ENCODE assay signal across 1 cellular context in genomic region chr12:56593909-56594621, GRCh38.
A peak's percentile ranks its signal among the peaks of the same experiment; 100 is the strongest.
TF ChIP-seq lines count a peak whose summit lies in the region.

No MANE protein-coding gene starts in this region.

TF ChIP-seq in K562, 482 proteins besides CTCF, POLR2A, EP300 and RAD21 (continued from another document and continues in another):
- TF ChIP-seq, protein P1, sequence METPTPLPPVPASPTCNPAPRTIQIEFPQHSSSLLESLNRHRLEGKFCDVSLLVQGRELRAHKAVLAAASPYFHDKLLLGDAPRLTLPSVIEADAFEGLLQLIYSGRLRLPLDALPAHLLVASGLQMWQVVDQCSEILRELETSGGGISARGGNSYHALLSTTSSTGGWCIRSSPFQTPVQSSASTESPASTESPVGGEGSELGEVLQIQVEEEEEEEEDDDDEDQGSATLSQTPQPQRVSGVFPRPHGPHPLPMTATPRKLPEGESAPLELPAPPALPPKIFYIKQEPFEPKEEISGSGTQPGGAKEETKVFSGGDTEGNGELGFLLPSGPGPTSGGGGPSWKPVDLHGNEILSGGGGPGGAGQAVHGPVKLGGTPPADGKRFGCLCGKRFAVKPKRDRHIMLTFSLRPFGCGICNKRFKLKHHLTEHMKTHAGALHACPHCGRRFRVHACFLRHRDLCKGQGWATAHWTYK (CRISPR knock-in tag; IDR thresholded peaks at IDR 0.05) = 0 out of 2 replicates have a peak, but pooled peaks have one; percentile 30
- TF ChIP-seq, protein P2, sequence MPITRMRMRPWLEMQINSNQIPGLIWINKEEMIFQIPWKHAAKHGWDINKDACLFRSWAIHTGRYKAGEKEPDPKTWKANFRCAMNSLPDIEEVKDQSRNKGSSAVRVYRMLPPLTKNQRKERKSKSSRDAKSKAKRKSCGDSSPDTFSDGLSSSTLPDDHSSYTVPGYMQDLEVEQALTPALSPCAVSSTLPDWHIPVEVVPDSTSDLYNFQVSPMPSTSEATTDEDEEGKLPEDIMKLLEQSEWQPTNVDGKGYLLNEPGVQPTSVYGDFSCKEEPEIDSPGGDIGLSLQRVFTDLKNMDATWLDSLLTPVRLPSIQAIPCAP (CRISPR knock-in tag; IDR thresholded peaks at IDR 0.05; ENCODE audit: borderline replicate concordance) = no peak
- TF ChIP-seq RUNX1 (IDR thresholded peaks at IDR 0.05; ENCODE audit: low read depth) (no peak), SP2 (IDR thresholded peaks at IDR 0.05; ENCODE audit: extremely low read depth, low read depth, low read length, poor library complexity, severe bottlenecking) (no peak), MAX (CRISPR knock-in tag; IDR thresholded peaks at IDR 0.05) (0 out of 2 replicates have a peak, but pooled peaks have one; percentile 15), POLR2AphosphoS2 (IDR thresholded peaks at IDR 0.05; ENCODE audit: low read length) (no peak), RBM14 (IDR thresholded peaks at IDR 0.05; ENCODE audit: borderline replicate concordance, insufficient read depth, low read depth, low read length) (no peak), ZEB2 (IDR thresholded peaks at IDR 0.05) (no peak), ZNF239 (CRISPR knock-in tag; IDR thresholded peaks at IDR 0.05) (no peak), CREB1 (IDR thresholded peaks at IDR 0.05) (no peak), CREB1 (CRISPR knock-in tag; IDR thresholded peaks at IDR 0.05) (0 out of 2 replicates have a peak, but pooled peaks have one; percentile 29), MEF2A (IDR thresholded peaks at IDR 0.05; ENCODE audit: control insufficient read depth, low read depth, low read length) (no peak), MYNN (IDR thresholded peaks at IDR 0.05) (no peak), MYNN (CRISPR knock-in tag; IDR thresholded peaks at IDR 0.05) (no peak), ATF1 (CRISPR knock-in tag; IDR thresholded peaks at IDR 0.05) (no peak), ATF1 (tag; IDR thresholded peaks at IDR 0.05) (0 out of 2 replicates have a peak, but pooled peaks have one; percentile 27), E2F3 (CRISPR knock-in tag; IDR thresholded peaks at IDR 0.05) (no peak), FOXJ3 (CRISPR knock-in tag; IDR thresholded peaks at IDR 0.05) (no peak), HNRNPUL1 (IDR thresholded peaks at IDR 0.05; ENCODE audit: low read length) (no peak), MTA2 (IDR thresholded peaks at IDR 0.05; ENCODE audit: low read depth) (no peak), HDAC1 (IDR thresholded peaks at IDR 0.05) (no peak), ZFX (CRISPR knock-in tag; IDR thresholded peaks at IDR 0.05) (peak; percentile 34; the same call in 1 of the 2 replicates), STAG1 (CRISPR knock-in tag; IDR thresholded peaks at IDR 0.05; ENCODE audit: borderline replicate concordance) (peak; percentile 54; the same call in 1 of the 2 replicates), BRD4 (IDR thresholded peaks at IDR 0.05) (no peak), NRF1 (conservative IDR thresholded peaks at IDR 0.05 in 1 of 2, IDR thresholded peaks at IDR 0.05 in 1 of 2) (peak; percentile 33 to 50; a peak in 3 of 4 replicates), NEUROD1 (IDR thresholded peaks at IDR 0.05; ENCODE audit: borderline replicate concordance, low read depth, low read length, partially characterized antibody) (no peak), ZBTB5 (IDR thresholded peaks at IDR 0.05) (no peak), NR2C1 (IDR thresholded peaks at IDR 0.05) (no peak), NR2C1 (tag; IDR thresholded peaks at IDR 0.05) (no peak), TEAD1 (CRISPR knock-in tag; IDR thresholded peaks at IDR 0.05) (peak in 1 of 2 experiments; percentile 92; a peak in 2 of 4 replicates), U2AF1 (optimal IDR thresholded peaks at IDR 0.05; ENCODE audit: low read depth, low read length) (no peak), HIVEP1 (CRISPR knock-in tag; IDR thresholded peaks at IDR 0.05) (no peak), HMG20B (CRISPR knock-in tag; IDR thresholded peaks at IDR 0.05) (no peak), ZNF197 (CRISPR knock-in tag; IDR thresholded peaks at IDR 0.05; ENCODE audit: low read depth) (no peak), TARDBP (IDR thresholded peaks at IDR 0.05) (no peak), MEIS2 (IDR thresholded peaks at IDR 0.05; ENCODE audit: partially characterized antibody) (peak; percentile 73), MEF2D (tag; conservative IDR thresholded peaks at IDR 0.05; ENCODE audit: low read depth) (no peak), NR0B1 (IDR thresholded peaks at IDR 0.05; ENCODE audit: partially characterized antibody) (no peak), XRCC5 (IDR thresholded peaks at IDR 0.05; ENCODE audit: low read depth, low read length) (no peak), HNRNPL (IDR thresholded peaks at IDR 0.05; ENCODE audit: low read depth, low read length) (no peak), MCM3 (IDR thresholded peaks at IDR 0.05) (no peak), ZNF41 (CRISPR knock-in tag; conservative IDR thresholded peaks at IDR 0.05) (no peak), TEAD4 (IDR thresholded peaks at IDR 0.05; ENCODE audit: low read length) (peak; percentile 29; the same call in 1 of the 2 replicates), TEAD4 (CRISPR knock-in tag; IDR thresholded peaks at IDR 0.05; ENCODE audit: borderline replicate concordance) (no peak), FOSL1 (tag; conservative IDR thresholded peaks at IDR 0.05) (0 out of 2 replicates have a peak, but pooled peaks have one; percentile 15), RBM39 (optimal IDR thresholded peaks at IDR 0.05; ENCODE audit: low read depth, low read length) (no peak), CEBPG (CRISPR knock-in tag; IDR thresholded peaks at IDR 0.05) (no peak), CEBPG (tag; conservative IDR thresholded peaks at IDR 0.05 in 1 of 2, IDR thresholded peaks at IDR 0.05 in 1 of 2) (no peak), CREM (IDR thresholded peaks at IDR 0.05; ENCODE audit: low read depth) (peak; percentile 21; the same call in 1 of the 2 replicates), ESRRA (IDR thresholded peaks at IDR 0.05; ENCODE audit: borderline replicate concordance, low read depth) (no peak), CTCFL (IDR thresholded peaks at IDR 0.05; ENCODE audit: borderline replicate concordance, insufficient read depth, low read depth, low read length, poor library complexity, severe bottlenecking) (no peak), RBM25 (IDR thresholded peaks at IDR 0.05; ENCODE audit: low read depth, low read length, severe bottlenecking) (no peak), JUN (IDR thresholded peaks at IDR 0.05; ENCODE audit: borderline replicate concordance, low read depth, low read length) (0 out of 2 replicates have a peak, but pooled peaks have one; percentile 16), JUN (CRISPR knock-in tag; IDR thresholded peaks at IDR 0.05; ENCODE audit: borderline replicate concordance) (no peak), ILK (tag; IDR thresholded peaks at IDR 0.05; ENCODE audit: borderline replicate concordance, low read depth) (no peak), MBD2 (IDR thresholded peaks at IDR 0.05; ENCODE audit: borderline replicate concordance, low read depth) (no peak), SMC3 (conservative IDR thresholded peaks at IDR 0.05; ENCODE audit: insufficient read depth, low read depth, low read length) (peak; percentile 82), YBX1 (IDR thresholded peaks at IDR 0.05) (no peak)
- TF ChIP-seq, protein P3, sequence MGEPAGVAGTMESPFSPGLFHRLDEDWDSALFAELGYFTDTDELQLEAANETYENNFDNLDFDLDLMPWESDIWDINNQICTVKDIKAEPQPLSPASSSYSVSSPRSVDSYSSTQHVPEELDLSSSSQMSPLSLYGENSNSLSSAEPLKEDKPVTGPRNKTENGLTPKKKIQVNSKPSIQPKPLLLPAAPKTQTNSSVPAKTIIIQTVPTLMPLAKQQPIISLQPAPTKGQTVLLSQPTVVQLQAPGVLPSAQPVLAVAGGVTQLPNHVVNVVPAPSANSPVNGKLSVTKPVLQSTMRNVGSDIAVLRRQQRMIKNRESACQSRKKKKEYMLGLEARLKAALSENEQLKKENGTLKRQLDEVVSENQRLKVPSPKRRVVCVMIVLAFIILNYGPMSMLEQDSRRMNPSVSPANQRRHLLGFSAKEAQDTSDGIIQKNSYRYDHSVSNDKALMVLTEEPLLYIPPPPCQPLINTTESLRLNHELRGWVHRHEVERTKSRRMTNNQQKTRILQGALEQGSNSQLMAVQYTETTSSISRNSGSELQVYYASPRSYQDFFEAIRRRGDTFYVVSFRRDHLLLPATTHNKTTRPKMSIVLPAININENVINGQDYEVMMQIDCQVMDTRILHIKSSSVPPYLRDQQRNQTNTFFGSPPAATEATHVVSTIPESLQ (CRISPR knock-in tag; IDR thresholded peaks at IDR 0.05) = no peak
- TF ChIP-seq, protein P4, sequence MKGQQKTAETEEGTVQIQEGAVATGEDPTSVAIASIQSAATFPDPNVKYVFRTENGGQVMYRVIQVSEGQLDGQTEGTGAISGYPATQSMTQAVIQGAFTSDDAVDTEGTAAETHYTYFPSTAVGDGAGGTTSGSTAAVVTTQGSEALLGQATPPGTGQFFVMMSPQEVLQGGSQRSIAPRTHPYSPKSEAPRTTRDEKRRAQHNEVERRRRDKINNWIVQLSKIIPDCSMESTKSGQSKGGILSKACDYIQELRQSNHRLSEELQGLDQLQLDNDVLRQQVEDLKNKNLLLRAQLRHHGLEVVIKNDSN (CRISPR knock-in tag; IDR thresholded peaks at IDR 0.05) = peak; percentile 39; the same call in 1 of the 2 replicates
- TF ChIP-seq, protein P5, sequence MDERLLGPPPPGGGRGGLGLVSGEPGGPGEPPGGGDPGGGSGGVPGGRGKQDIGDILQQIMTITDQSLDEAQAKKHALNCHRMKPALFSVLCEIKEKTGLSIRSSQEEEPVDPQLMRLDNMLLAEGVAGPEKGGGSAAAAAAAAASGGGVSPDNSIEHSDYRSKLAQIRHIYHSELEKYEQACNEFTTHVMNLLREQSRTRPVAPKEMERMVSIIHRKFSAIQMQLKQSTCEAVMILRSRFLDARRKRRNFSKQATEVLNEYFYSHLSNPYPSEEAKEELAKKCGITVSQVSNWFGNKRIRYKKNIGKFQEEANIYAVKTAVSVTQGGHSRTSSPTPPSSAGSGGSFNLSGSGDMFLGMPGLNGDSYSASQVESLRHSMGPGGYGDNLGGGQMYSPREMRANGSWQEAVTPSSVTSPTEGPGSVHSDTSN (CRISPR knock-in tag; IDR thresholded peaks at IDR 0.05; ENCODE audit: low read depth) = no peak
- TF ChIP-seq, protein P5 (tag; conservative IDR thresholded peaks at IDR 0.05; ENCODE audit: low read depth) = peak; percentile 87
- TF ChIP-seq, protein P6, sequence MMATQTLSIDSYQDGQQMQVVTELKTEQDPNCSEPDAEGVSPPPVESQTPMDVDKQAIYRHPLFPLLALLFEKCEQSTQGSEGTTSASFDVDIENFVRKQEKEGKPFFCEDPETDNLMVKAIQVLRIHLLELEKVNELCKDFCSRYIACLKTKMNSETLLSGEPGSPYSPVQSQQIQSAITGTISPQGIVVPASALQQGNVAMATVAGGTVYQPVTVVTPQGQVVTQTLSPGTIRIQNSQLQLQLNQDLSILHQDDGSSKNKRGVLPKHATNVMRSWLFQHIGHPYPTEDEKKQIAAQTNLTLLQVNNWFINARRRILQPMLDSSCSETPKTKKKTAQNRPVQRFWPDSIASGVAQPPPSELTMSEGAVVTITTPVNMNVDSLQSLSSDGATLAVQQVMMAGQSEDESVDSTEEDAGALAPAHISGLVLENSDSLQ (IDR thresholded peaks at IDR 0.05) = peak; percentile 88
